Comparison of ENCODE assay signal across 7 cellular contexts in genomic region chr17:41675157-41676057, GRCh38. TPM values are rescaled to one million over a fixed set of nuclear protein-coding genes. Genes with fewer than 3 reads are reported as not detected.
"Had no signal": no experiment of that assay in that cellular context is flagged by ENCODE, and none has a peak within 500 bp of the region (broad histone marks: within the 10 kb centered on the region; RNA-seq: fewer than 3 reads in every experiment).

No MANE protein-coding gene starts in this region.

RNA-seq across cellular contexts. Expression of gene GAST, which starts 36.7 kb away (rescaled TPM):
- total RNA-seq: activated CD8-positive, alpha-beta T cell treated with anti-CD3 and anti-CD28 coated beads for 36 hours; activated naive CD8-positive, alpha-beta T cell treated with anti-CD3 and anti-CD28 coated beads, Interleukin-2, amount 10 ng/mL, durations not matched to agents 7 days and 5 days; activated T-helper 2 cell treated with anti-CD3 and anti-CD28 coated beads, Interferon-gamma antibody, Interleukin-2, Interleukin-4, amounts not matched to agents 10 μg/mL and 5 μg/mL and 100 μg/mL, durations not matched to agents 14 hours and 24 hours and 36 hours; lung; mononuclear cell; ovary; sigmoid colon had no signal
- polyA plus RNA-seq: lung, ovary, sigmoid colon had no signal

RNA-seq across cellular contexts. Expression of gene KRT17, which starts 51.0 kb away (rescaled TPM):
- total RNA-seq: activated CD8-positive, alpha-beta T cell treated with anti-CD3 and anti-CD28 coated beads for 36 hours; activated naive CD8-positive, alpha-beta T cell treated with anti-CD3 and anti-CD28 coated beads, Interleukin-2, amount 10 ng/mL, durations not matched to agents 7 days and 5 days; activated T-helper 2 cell treated with anti-CD3 and anti-CD28 coated beads, Interferon-gamma antibody, Interleukin-2, Interleukin-4, amounts not matched to agents 10 μg/mL and 5 μg/mL and 100 μg/mL, durations not matched to agents 14 hours and 24 hours and 36 hours had no signal

RNA-seq across cellular contexts. Expression of gene HAP1, which starts 59.0 kb away (rescaled TPM):
- total RNA-seq: mononuclear cell had no signal
